ENCODE assay signal across 35 cellular contexts in the genomic region with DNA sequence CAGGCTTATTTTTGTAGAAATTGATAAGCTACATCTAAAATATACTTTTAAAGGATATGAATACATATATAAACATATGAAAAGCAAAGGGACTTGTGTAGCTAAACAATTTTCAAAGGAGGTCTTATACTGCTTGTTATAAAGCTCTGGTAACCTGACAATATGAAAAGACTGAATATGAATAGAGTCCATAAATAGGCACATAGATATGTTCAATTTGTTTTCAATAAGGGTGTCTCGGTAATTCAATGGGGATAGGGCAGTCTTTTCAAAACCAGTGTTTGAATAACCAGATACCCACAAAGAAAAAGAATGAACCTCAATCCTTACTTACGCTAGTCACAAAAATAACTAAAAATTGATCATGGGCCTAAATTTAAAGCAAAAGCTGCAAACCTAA.
"Had no signal": no experiment of that assay in that cellular context is flagged by ENCODE, and none has a peak within 500 bp of the region (broad histone marks: within the 10 kb centered on the region; RNA-seq: fewer than 3 reads in every experiment).

No MANE protein-coding gene starts in this region.

- DNase-seq: Karpas-422, Kasumi-1, MG63, MM.1S, MV-4-11, NCI-H1048, NCI-H1092, NCI-H1092 treated with DMSO at 0.1 percent for 48 hours, NCI-H1105, NCI-H1105 treated with DMSO at 0.1 percent for 48 hours, NCI-H1417, NCI-H1417 treated with DMSO at 0.1 percent for 48 hours, NCI-H1436, NCI-H1436 treated with DMSO at 0.1 percent for 48 hours, NCI-H146, NCI-H1694, NCI-H1694 treated with DMSO at 0.1 percent for 48 hours, NCI-H187, NCI-H187 treated with DMSO at 0.1 percent for 48 hours, NCI-H1930, NCI-H2029, NCI-H2029 treated with DMSO at 0.1 percent for 48 hours, NCI-H2081, NCI-H2081 treated with DMSO at 0.1 percent for 48 hours, NCI-H2107, NCI-H2171, NCI-H2171 treated with DMSO at 0.1 percent for 48 hours, NCI-H2227 treated with DMSO at 0.1 percent for 48 hours, NCI-H226, NCI-H345, NCI-H446, NCI-H446 treated with DMSO at 0.1 percent for 48 hours, NCI-H510A, NCI-H510A treated with DMSO at 0.1 percent for 48 hours, NCI-H524 had no signal

- H3K27me3 ChIP-seq: MG63 had no signal

- H3K4me3 ChIP-seq: MG63 had no signal
